22 cellular contexts compared by ENCODE assay signal in the genomic region with DNA sequence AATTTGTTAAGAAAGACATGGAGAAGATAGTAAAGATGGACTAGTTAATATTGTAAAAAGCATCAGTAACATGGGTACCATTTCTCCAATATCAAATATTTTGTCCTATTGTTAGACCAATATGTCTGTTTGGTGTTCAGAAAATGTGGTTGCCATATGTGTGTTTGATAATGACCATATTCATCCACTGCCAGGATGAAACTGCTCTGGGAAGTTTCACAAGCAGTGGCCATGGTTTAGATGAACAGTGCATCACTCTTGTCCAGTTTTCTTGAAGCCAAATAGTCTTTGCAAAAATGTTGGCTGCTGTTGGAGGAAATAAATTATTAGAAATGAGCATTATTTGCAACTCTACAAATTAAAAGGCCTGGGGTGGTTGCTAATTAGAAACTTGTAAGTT.
"Had no signal": no experiment of that assay in that cellular context is flagged by ENCODE, and none has a peak within 500 bp of the region (broad histone marks: within the 10 kb centered on the region; RNA-seq: fewer than 3 reads in every experiment).

No MANE protein-coding gene starts in this region.

- H3K27ac Mint-ChIP-seq: naive thymus-derived CD8-positive, alpha-beta T cell; progenitor cell of endocrine pancreas; stimulated activated effector memory CD8-positive, alpha-beta T cell treated with anti-CD3 and anti-CD28 coated beads, Interleukin-12 subunit alpha, Interleukin-12 subunit beta, amount 100 ng/mL, for 72 hours had no signal

- H3K4me1 Mint-ChIP-seq: naive thymus-derived CD8-positive, alpha-beta T cell; stimulated activated effector memory CD8-positive, alpha-beta T cell treated with anti-CD3 and anti-CD28 coated beads, Interleukin-12 subunit alpha, Interleukin-12 subunit beta, amount 100 ng/mL, for 72 hours had no signal

- FAIRE-seq: colon, frontal cortex, keratinocyte, pancreas had no signal

- H3K36me3 ChIP-seq: pancreas, right atrium auricular region, sigmoid colon, stomach, thyroid gland had no signal

- H3K4me3 Mint-ChIP-seq: naive thymus-derived CD8-positive, alpha-beta T cell; stimulated activated effector memory CD8-positive, alpha-beta T cell treated with anti-CD3 and anti-CD28 coated beads, Interleukin-12 subunit alpha, Interleukin-12 subunit beta, amount 100 ng/mL, for 72 hours had no signal

- H3K27ac ChIP-seq: dorsolateral prefrontal cortex, epithelial cell of prostate, pancreas, right atrium auricular region, stomach, thyroid gland had no signal

- H3K36me3 Mint-ChIP-seq: naive thymus-derived CD8-positive, alpha-beta T cell; stimulated activated effector memory CD8-positive, alpha-beta T cell treated with anti-CD3 and anti-CD28 coated beads, Interleukin-12 subunit alpha, Interleukin-12 subunit beta, amount 100 ng/mL, for 72 hours had no signal

- H3K9me3 Mint-ChIP-seq: stimulated activated effector memory CD8-positive, alpha-beta T cell treated with anti-CD3 and anti-CD28 coated beads, Interleukin-12 subunit alpha, Interleukin-12 subunit beta, amount 100 ng/mL, for 72 hours had no signal

- H3K27me3 ChIP-seq: dorsolateral prefrontal cortex, pancreas, right atrium auricular region, sigmoid colon, stomach, thyroid gland had no signal

- H3K4me1 ChIP-seq: pancreas, right atrium auricular region, stomach, thyroid gland had no signal

- ATAC-seq: esophagus mucosa; naive thymus-derived CD8-positive, alpha-beta T cell; stimulated activated effector memory CD8-positive, alpha-beta T cell treated with anti-CD3 and anti-CD28 coated beads, Interleukin-12 subunit alpha, Interleukin-12 subunit beta, amount 100 ng/mL, for 72 hours had no signal

- H3K27me3 Mint-ChIP-seq: naive thymus-derived CD8-positive, alpha-beta T cell; progenitor cell of endocrine pancreas had no signal

- DNase-seq: central memory CD4-positive, alpha-beta T cell; dorsolateral prefrontal cortex; effector CD4-positive, alpha-beta T cell; mesendoderm; naive thymus-derived CD8-positive, alpha-beta T cell; occipital lobe; pancreas; sigmoid colon; stimulated activated CD4-positive, alpha-beta T cell treated with anti-CD3 and anti-CD28 coated beads, Interleukin-2, amount 100 ng/mL, for 24 hours; stimulated activated CD4-positive, alpha-beta T cell treated with anti-CD3 and anti-CD28 coated beads, Interleukin-4, amount 100 ng/mL, for 24 hours; stimulated activated naive CD4-positive, alpha-beta T cell treated with Interleukin-2 at 50 U/mL for 16 hours; stomach; thyroid gland; trophoblast cell had no signal

- H3K9me3 ChIP-seq: pancreas, right atrium auricular region, sigmoid colon, stomach, thyroid gland had no signal

- H3K4me3 ChIP-seq: dorsolateral prefrontal cortex, pancreas, right atrium auricular region, sigmoid colon, stomach, thyroid gland had no signal
